ENCODE assay signal across 11 cellular contexts in genomic region chr3:182783106-182783505, GRCh38.
"Had no signal": no experiment of that assay in that cellular context is flagged by ENCODE, and none has a peak within 500 bp of the region (broad histone marks: within the 10 kb centered on the region; RNA-seq: fewer than 3 reads in every experiment).

No MANE protein-coding gene starts in this region.

- ATAC-seq: GM23338, HepG2 had no signal

- FAIRE-seq: H1, H54, HepG2 had no signal

- H3K4me2 ChIP-seq: GM23338 had no signal

- H3K4me3 Mint-ChIP-seq: GM23338, H9, HFFc6 had no signal

- H3K9me3 Mint-ChIP-seq: GM23338, H9, HFFc6 had no signal

- DNase-seq: H9, HCEC 1CT, HFFc6, IMR-90, Kasumi-1, KBM-7 had no signal

- H2AFZ ChIP-seq: GM23338 had no signal

- H3K27ac Mint-ChIP-seq: GM23338, H9, HFFc6 had no signal

- H3K27ac ChIP-seq: HL-60 had no signal

- H3K4me1 Mint-ChIP-seq: GM23338 had no signal

- H3K4me3 ChIP-seq: GM23338 had no signal
